21 cellular contexts compared by ENCODE assay signal in genomic region chr3:110031975-110032374, GRCh38.
DNase-seq lines count a peak whose midpoint lies in the region; ATAC-seq, FAIRE-seq and TF ChIP-seq lines count a peak whose summit lies in the region.
"Had no signal": no experiment of that assay in that cellular context is flagged by ENCODE, and none has a peak within 500 bp of the region (broad histone marks: within the 10 kb centered on the region; RNA-seq: fewer than 3 reads in every experiment).

No MANE protein-coding gene starts in this region.

- TF ChIP-seq CTCF in liver (IDR thresholded peaks at IDR 0.05; ENCODE audit: low read depth, low read length, missing input control) (no peak), HepG2 (CRISPR knock-in tag; IDR thresholded peaks at IDR 0.05) (no peak)

- no peak for TF ChIP-seq POLR2A in HepG2 (IDR thresholded peaks at IDR 0.05; ENCODE audit: insufficient read depth in 1 of 2, low read depth in 2 of 2, low read length in 2 of 2)

- 32% methylated on average over 2 of the region's 2 CpGs for WGBS in liver
- WGBS in HepG2 (ENCODE audit: low lambda C conversion rate), result 0% methylated on average over 2 of the region's 2 CpGs

- DNase-seq in HepG2 (ENCODE audit: low spot score) (no peak), HuH-7 (ENCODE audit: low spot score) (peak; percentile 5), renal cortical epithelial cell (ENCODE audit: low read depth) (peak; percentile 18), GM19238 (ENCODE audit: insufficient read length, low spot score) (no peak), NCI-H510A (lab: John Stamatoyannopoulos, UW) (no peak), AML-193 (lab: John Stamatoyannopoulos, UW) (no peak)
- DNase-seq: 8988T; ACHN; Caco-2; Calu3; CD4-positive, alpha-beta T cell; CD8-positive, alpha-beta T cell; DMS79 treated with DMSO at 0.1 percent for 48 hours; GF-D8 had no signal

- H3K27me3 ChIP-seq in liver (ENCODE audit: control insufficient read depth in 4 of 4, insufficient read depth in 4 of 4, low read length in 3 of 4) (no peaks in the 10 kb centered on the region), HepG2 (ENCODE audit: control insufficient read depth in 1 of 2, insufficient read depth in 2 of 2, low read length in 2 of 2) (no peaks in the 10 kb centered on the region; a peak in 1 of 5 replicates)
- H3K27me3 ChIP-seq: BLaER1 treated with 17β-estradiol and CSF1 and Interleukin-3, amounts not matched to agents 10 nM and 100 nM had no signal

- no peaks in the 10 kb centered on the region for H3K9me3 ChIP-seq in liver (ENCODE audit: control insufficient read depth in 4 of 4, low read length in 3 of 4)
- H3K9me3 ChIP-seq in HepG2 (ENCODE audit: low read length), result peaks cover 32% of the 10 kb centered on the region
- H3K9me3 ChIP-seq: BLaER1 treated with 17β-estradiol and CSF1 and Interleukin-3, amounts not matched to agents 10 nM and 100 nM; Caco-2 had no signal

- in situ Hi-C loops in HepG2 (cut with HindIII; ENCODE audit: extremely low pct_ligation_motif_present, low pct_unique_long_range_greater_than_20kb), result no loop called here

- no peak overlapping the region for H3K9ac ChIP-seq in liver (ENCODE audit: low read depth in 1 of 2, low read length in 2 of 2)
- no peak overlapping the region for H3K9ac ChIP-seq in HepG2 (ENCODE audit: insufficient read depth, low read depth, low read length)
- H3K9ac ChIP-seq: BLaER1 treated with 17β-estradiol and CSF1 and Interleukin-3, amounts not matched to agents 10 nM and 100 nM had no signal

- no peak for TF ChIP-seq RAD21 in liver (IDR thresholded peaks at IDR 0.05)
- TF ChIP-seq RAD21 in HepG2 (CRISPR knock-in tag; IDR thresholded peaks at IDR 0.05), result no peak

- POLR2A ChIA-PET in HepG2 (lab: Yijun Ruan, JAX), result no interaction called here

- no peaks in the 10 kb centered on the region for H3K79me2 ChIP-seq in HepG2 (ENCODE audit: insufficient read depth, low read length)

- H4K20me1 ChIP-seq in HepG2 (ENCODE audit: insufficient read depth, low read length), result no peaks in the 10 kb centered on the region
- H4K20me1 ChIP-seq: BLaER1 treated with 17β-estradiol and CSF1 and Interleukin-3, amounts not matched to agents 10 nM and 100 nM had no signal

- H3K36me3 ChIP-seq in liver (ENCODE audit: control insufficient read depth in 4 of 4, insufficient read depth in 3 of 4, low read depth in 1 of 4, low read length in 3 of 4) (no peaks in the 10 kb centered on the region), HepG2 (replicated peaks in 1 of 2; ENCODE audit: control insufficient read depth in 1 of 2, insufficient read depth in 2 of 2, low read length in 2 of 2) (no peaks in the 10 kb centered on the region)
- H3K36me3 ChIP-seq: BLaER1 treated with 17β-estradiol and CSF1 and Interleukin-3, amounts not matched to agents 10 nM and 100 nM had no signal

- H3K4me1 ChIP-seq in liver (ENCODE audit: control insufficient read depth in 4 of 4, insufficient read depth in 4 of 4, low read length in 3 of 4), result peaks cover 0 to 1% (median 0%) of the 10 kb centered on the region in 4 donors
- H3K4me1 ChIP-seq in HepG2 (ENCODE audit: insufficient read depth, low read length), result no peaks in the 10 kb centered on the region
- H3K4me1 ChIP-seq: BLaER1 treated with 17β-estradiol and CSF1 and Interleukin-3, amounts not matched to agents 10 nM and 100 nM; Caco-2 had no signal

- no peak overlapping the region for H3K27ac ChIP-seq in liver (ENCODE audit: low read depth in 1 of 2, low read length in 2 of 2)
- no peak overlapping the region for H3K27ac ChIP-seq in HepG2 (ENCODE audit: extremely low read length, insufficient read depth, low read length)
- H3K27ac ChIP-seq: BLaER1 treated with 17β-estradiol and CSF1 and Interleukin-3, amounts not matched to agents 10 nM and 100 nM; C4-2B had no signal

- H3K4me3 ChIP-seq in liver (ENCODE audit: low read depth in 1 of 3, low read length in 3 of 3) (no peak overlapping the region), HepG2 (replicated peaks in 1 of 3; ENCODE audit: insufficient read depth in 1 of 3, low read depth in 2 of 3, low read length in 3 of 3) (no peak overlapping the region)
- H3K4me3 ChIP-seq: BLaER1 treated with 17β-estradiol and CSF1 and Interleukin-3, amounts not matched to agents 10 nM and 100 nM had no signal

- TF ChIP-seq EP300 in HepG2 (IDR thresholded peaks at IDR 0.05; ENCODE audit: low read depth in 2 of 2, low read length in 2 of 2), result no peak
- no peak for TF ChIP-seq EP300 in HepG2 (CRISPR knock-in tag; IDR thresholded peaks at IDR 0.05; ENCODE audit: borderline replicate concordance)

- intact Hi-C loops in HepG2 (cut with micrococcal nuclease; ENCODE audit: unreplicated experiment), result no loop called here

- no peak for ATAC-seq in HepG2
- ATAC-seq: CD8-positive, alpha-beta T cell had no signal

- no TSS peak for BruUV-seq in HepG2 (replicated peaks; lab: Mats Ljungman, UMichigan)

- H2AFZ ChIP-seq in HepG2 (ENCODE audit: low read length), result no peak overlapping the region

- H3K4me2 ChIP-seq in HepG2 (ENCODE audit: low read depth, low read length), result no peak overlapping the region
- H3K4me2 ChIP-seq: BLaER1 treated with 17β-estradiol and CSF1 and Interleukin-3, amounts not matched to agents 10 nM and 100 nM had no signal

- FAIRE-seq in HepG2 (lab: Jason Lieb, UNC), result no peak
- FAIRE-seq: A204.1, D721Med, G401.6, GM12891 had no signal

- CTCF ChIA-PET in HepG2 (lab: Yijun Ruan, JAX; ENCODE audit: low intra/inter-chr PET ratio, low total read pairs), result no interaction called here

TF ChIP-seq in liver, 16 proteins besides CTCF, POLR2A, EP300 and RAD21:
- TF ChIP-seq SP1 (IDR thresholded peaks at IDR 0.05) (peak; percentile 48), NR2F2 (IDR thresholded peaks at IDR 0.05) (no peak), JUND (IDR thresholded peaks at IDR 0.05) (peak in 1 of 2 donors; percentile 13), ZBTB33 (IDR thresholded peaks at IDR 0.05) (no peak), RXRA (IDR thresholded peaks at IDR 0.05) (peak in 1 of 2 donors; percentile 51), HNF4A (conservative IDR thresholded peaks at IDR 0.05) (peak; percentile 59 to 79)
TF ChIP-seq in liver: peak in this region for 4.

TF ChIP-seq in HepG2, 621 proteins besides CTCF, POLR2A, EP300 and RAD21 (continues in another document):
- TF ChIP-seq SSRP1 (CRISPR knock-in tag; IDR thresholded peaks at IDR 0.05) (no peak), SIN3B (IDR thresholded peaks at IDR 0.05; ENCODE audit: low read length) (no peak), FIP1L1 (IDR thresholded peaks at IDR 0.05; ENCODE audit: borderline replicate concordance, insufficient read depth, low read depth, low read length) (no peak), ZBTB49 (CRISPR knock-in tag; IDR thresholded peaks at IDR 0.05; ENCODE audit: borderline replicate concordance) (no peak), HIC2 (CRISPR knock-in tag; IDR thresholded peaks at IDR 0.05; ENCODE audit: low read depth) (no peak), ARID3A (IDR thresholded peaks at IDR 0.05; ENCODE audit: low read depth, low read length) (no peak), ZNF3 (CRISPR knock-in tag; IDR thresholded peaks at IDR 0.05) (no peak), ZSCAN29 (CRISPR knock-in tag; conservative IDR thresholded peaks at IDR 0.05) (no peak)

Comparison
In these comparisons a context has a peak if more than half of its experiments do, and no peak if none do; other contexts are left out.
1. DNase-seq: peak in HuH-7 (single experiment) and renal cortical epithelial cell (single experiment); none in HepG2 (single experiment), GM19238 (single experiment), NCI-H510A (single experiment) and AML-193 (0 of 2).